ENCODE assay signal across 8 cellular contexts in the genomic region with DNA sequence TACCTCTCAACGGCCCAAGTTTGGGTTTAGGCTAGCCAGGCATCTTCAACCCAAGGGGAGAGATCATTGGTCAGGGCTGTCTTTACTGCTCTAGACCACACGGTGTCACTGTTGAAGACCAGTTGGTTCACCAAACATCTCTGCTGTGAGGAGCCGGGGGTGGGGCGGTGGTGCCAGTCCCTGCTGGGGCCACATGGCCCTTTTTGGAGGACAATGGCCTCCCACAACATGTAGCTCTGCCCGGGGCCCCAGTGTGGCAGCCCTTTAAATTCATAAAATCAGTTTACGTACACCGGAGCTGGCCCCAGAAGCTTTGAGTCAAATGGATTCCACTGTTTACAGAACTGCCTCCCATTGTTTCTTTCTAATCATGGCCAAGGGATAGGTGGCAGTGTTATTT. TPM values are rescaled to one million over a fixed set of nuclear protein-coding genes. Genes with fewer than 3 reads are reported as not detected.
A peak's percentile ranks its signal among the peaks of the same experiment; 100 is the strongest.
DNase-seq lines count a peak whose midpoint lies in the region; ATAC-seq, FAIRE-seq and TF ChIP-seq lines count a peak whose summit lies in the region.

No MANE protein-coding gene starts in this region.

- ATAC-seq in HG03175 (IDR thresholded peaks at IDR 0.05; ENCODE audit: unreplicated experiment) (peak; percentile 85), GM18520 (IDR thresholded peaks at IDR 0.05; ENCODE audit: unreplicated experiment) (no peak)

- no peak for FAIRE-seq in D721Med (lab: Jason Lieb, UNC)

- DNase-seq in D721Med (ENCODE audit: insufficient read length, low spot score) (peak; percentile 40), GM19238 (ENCODE audit: insufficient read length, low spot score) (peak; percentile 48), NCI-H460 (ENCODE audit: extremely low read depth, low read depth) (peak; percentile 63), glomerular visceral epithelial cell (ENCODE audit: extremely low spot score) (peak; percentile 54), pons (ENCODE audit: low spot score) (peak; percentile 56)
- DNase-seq in activated CD8-positive, alpha-beta memory T cell treated with anti-CD3 and anti-CD28 coated beads, Interleukin-2, amount 50 U/mL, for 4 hours: peak; percentile 15

- TF ChIP-seq CTCF in D721Med (IDR thresholded peaks at IDR 0.05; ENCODE audit: insufficient read depth, missing control alignments): peak; percentile 63

RNA-seq across cellular contexts. Expression of a gene that starts 19.1 kb away (rescaled TPM):
- total RNA-seq in NCI-H460 (2014; rRNA removed; shearing (Covaris generic)): 12.5 and 14.4 TPM in 2 replicates
- polyA plus RNA-seq in NCI-H460 (2014; cell fraction: nucleus; rRNA removed): 13.2 and 19.0 TPM in 2 replicates

RNA-seq across cellular contexts. Expression of a gene that starts 24.9 kb away (rescaled TPM):
- total RNA-seq in NCI-H460 (2014; rRNA removed; shearing (Covaris generic)): 898 and 928 TPM in 2 replicates
- polyA plus RNA-seq in NCI-H460 (2014; cell fraction: nucleus; rRNA removed): 424 and 469 TPM in 2 replicates
